25 cellular contexts compared by ENCODE assay signal in the genomic region with DNA sequence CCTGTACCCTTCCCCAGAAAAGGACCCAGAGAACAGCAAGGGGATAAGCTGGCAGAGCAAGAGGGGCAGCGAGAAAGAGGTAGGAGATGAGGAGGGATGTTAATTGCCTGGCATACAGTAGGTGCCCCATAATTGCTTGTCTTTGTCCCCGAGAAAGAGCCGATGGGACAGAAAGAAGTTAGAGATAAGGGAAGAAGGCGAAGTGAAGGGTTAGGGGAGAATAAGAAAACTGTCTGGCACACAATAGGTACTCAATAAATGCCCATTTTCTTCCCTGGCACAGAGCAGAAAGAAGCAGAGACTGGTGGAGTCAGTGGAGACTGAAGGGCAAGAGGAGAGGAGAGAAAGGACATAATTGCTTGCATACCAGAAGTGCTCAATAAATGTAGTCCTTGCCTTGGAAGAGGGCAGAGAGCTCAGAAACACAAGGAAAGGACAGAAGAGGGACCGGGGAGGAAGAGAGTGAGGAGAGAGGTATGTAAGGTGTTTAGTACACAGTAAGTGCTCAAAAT. TPM values are rescaled to one million over a fixed set of nuclear protein-coding genes. Genes with fewer than 3 reads are reported as not detected.
A peak's percentile ranks its signal among the peaks of the same experiment; 100 is the strongest.
DNase-seq lines count a peak whose midpoint lies in the region; ATAC-seq and TF ChIP-seq lines count a peak whose summit lies in the region.
"Had no signal": no experiment of that assay in that cellular context is flagged by ENCODE, and none has a peak within 500 bp of the region (broad histone marks: within the 10 kb centered on the region; RNA-seq: fewer than 3 reads in every experiment).

No MANE protein-coding gene starts in this region.

- H3K56ac ChIP-seq in IMR-90 (ENCODE audit: extremely low read depth, insufficient read depth, low read length) = no peak overlapping the region

- dilution Hi-C loops in IMR-90 (cut with HindIII; ENCODE audit: low sequenced_read_pairs, unreplicated experiment) = no loop called here

- TF ChIP-seq RAD21 in IMR-90 (IDR thresholded peaks at IDR 0.05; ENCODE audit: low read length) = no peak

- H2BK120ac ChIP-seq in IMR-90 (ENCODE audit: low read depth, low read length) = no peak overlapping the region

- POLR2A ChIA-PET in HEK293 (lab: Yijun Ruan, JAX) = no interaction called here
- POLR2A ChIA-PET in IMR-90 (lab: Charles Lee; ENCODE audit: unreplicated experiment) = no interaction called here
- POLR2A ChIA-PET in WTC11 (lab: Charles Lee) = no interaction called here

- H3K4me3 ChIP-seq in HEK293 (ENCODE audit: low read depth, low read length) = no peak overlapping the region
- H3K4me3 ChIP-seq in IMR-90 (ENCODE audit: insufficient read depth, low read depth, low read length) = no peak overlapping the region
- no peak overlapping the region for H3K4me3 ChIP-seq in gastrocnemius medialis
- no peak overlapping the region for H3K4me3 ChIP-seq in neural progenitor cell
- H3K4me3 ChIP-seq: BLaER1, MG63 had no signal

- no peak overlapping the region for H4K8ac ChIP-seq in IMR-90 (ENCODE audit: low read depth in 2 of 2, low read length in 2 of 2)

- no peak overlapping the region for H2BK15ac ChIP-seq in IMR-90 (ENCODE audit: low read depth, low read length)

- no peak overlapping the region for H2AK5ac ChIP-seq in IMR-90 (ENCODE audit: low read depth, low read length)

- H3K4me3 Mint-ChIP-seq in glutamatergic neuron (ENCODE audit: unreplicated experiment) (no peak overlapping the region), neural progenitor cell (no peak overlapping the region), WTC11 (no peak overlapping the region)
- H3K4me3 Mint-ChIP-seq: CD4-positive, alpha-beta T cell; HFFc6 had no signal

- H3K4ac ChIP-seq in IMR-90 (ENCODE audit: low read depth, low read length) = no peak overlapping the region

- H3K79me1 ChIP-seq in IMR-90 (ENCODE audit: low read depth in 1 of 2, low read length in 2 of 2) = no peaks in the 10 kb centered on the region

- H3K18ac ChIP-seq in IMR-90 (ENCODE audit: low read depth, low read length) = no peak overlapping the region

- peak overlapping the region; percentile 55 for H2AK9ac ChIP-seq in IMR-90 (replicated peaks; ENCODE audit: low read depth, low read length, poor library complexity)

- peaks cover 6% of the 10 kb centered on the region for H3K36me3 Mint-ChIP-seq in glutamatergic neuron (ENCODE audit: unreplicated experiment)
- H3K36me3 Mint-ChIP-seq in neural progenitor cell = peaks cover 7% of the 10 kb centered on the region
- H3K36me3 Mint-ChIP-seq in WTC11 = peaks cover 7% of the 10 kb centered on the region; the same call in 1 of the 2 replicates

- H2BK20ac ChIP-seq in IMR-90 (ENCODE audit: low read depth, low read length) = no peak overlapping the region

- H3K4me2 ChIP-seq in IMR-90 (ENCODE audit: low read depth, low read length) (no peak overlapping the region), neural progenitor cell (no peak overlapping the region)
- H3K4me2 ChIP-seq: BLaER1 had no signal

- H4K20me1 ChIP-seq in IMR-90 (ENCODE audit: insufficient read depth, low read length) (no peaks in the 10 kb centered on the region), neural progenitor cell (ENCODE audit: low read depth) (no peaks in the 10 kb centered on the region)
- H4K20me1 ChIP-seq: BLaER1 had no signal

- H3K27me3 ChIP-seq in IMR-90 (ENCODE audit: control insufficient read depth, insufficient read depth, low read length) = peaks cover 43% of the 10 kb centered on the region
- no peaks in the 10 kb centered on the region for H3K27me3 ChIP-seq in gastrocnemius medialis
- H3K27me3 ChIP-seq in neural progenitor cell = peaks cover 88% of the 10 kb centered on the region

- H3K9me3 ChIP-seq in HEK293 (ENCODE audit: control insufficient read depth, insufficient read depth, low read depth, low read length) = no peaks in the 10 kb centered on the region
- H3K9me3 ChIP-seq in IMR-90 (ENCODE audit: control insufficient read depth, insufficient read depth, low read length) = peaks cover 6% of the 10 kb centered on the region; the same call in 1 of the 2 replicates
- no peaks in the 10 kb centered on the region for H3K9me3 ChIP-seq in gastrocnemius medialis
- H3K9me3 ChIP-seq in neural progenitor cell (ENCODE audit: low read depth) = no peaks in the 10 kb centered on the region
- H3K9me3 ChIP-seq: BLaER1, Caco-2, MG63 had no signal

- peaks cover 0 to 3% of the 10 kb centered on the region in 2 experiments; a peak in 1 of 3 replicates for H3K36me3 ChIP-seq in HEK293 (ENCODE audit: control insufficient read depth in 2 of 2, insufficient read depth in 1 of 2, low read length in 2 of 2)
- peaks cover 2% of the 10 kb centered on the region; the same call in 1 of the 2 replicates for H3K36me3 ChIP-seq in IMR-90 (ENCODE audit: control insufficient read depth, insufficient read depth, low read length)
- H3K36me3 ChIP-seq in gastrocnemius medialis = no peaks in the 10 kb centered on the region
- no peaks in the 10 kb centered on the region for H3K36me3 ChIP-seq in neural progenitor cell
- H3K36me3 ChIP-seq: BLaER1, MG63 had no signal

- peaks cover 10% of the 10 kb centered on the region for H3K27me3 Mint-ChIP-seq in glutamatergic neuron (ENCODE audit: unreplicated experiment)
- peaks cover 25% of the 10 kb centered on the region for H3K27me3 Mint-ChIP-seq in neural progenitor cell (ENCODE audit: insufficient read depth, low read depth)
- peaks cover 65% of the 10 kb centered on the region for H3K27me3 Mint-ChIP-seq in WTC11 (ENCODE audit: low read depth)
- H3K27me3 Mint-ChIP-seq: CD4-positive, alpha-beta T cell had no signal

- no peak overlapping the region for H4K91ac ChIP-seq in IMR-90 (ENCODE audit: insufficient read depth, low read depth, low read length)

- no peak for ATAC-seq in IMR-90 (ENCODE audit: low read depth)
- no peak for ATAC-seq in gastrocnemius medialis
- no peak for ATAC-seq in WTC11
- ATAC-seq: PC-3 had no signal

- no peak overlapping the region for H2BK5ac ChIP-seq in IMR-90 (ENCODE audit: low read depth, low read length, poor library complexity, severe bottlenecking)

- TF ChIP-seq CTCF in HEK293 (tag by site-specific recombination; IDR thresholded peaks at IDR 0.05) (no peak), IMR-90 (conservative IDR thresholded peaks at IDR 0.05; ENCODE audit: low read depth, low read length) (no peak), glutamatergic neuron (IDR thresholded peaks at IDR 0.05; ENCODE audit: partially characterized antibody, unreplicated experiment) (no peak), gastrocnemius medialis (IDR thresholded peaks at IDR 0.05 in 4 of 5, conservative IDR thresholded peaks at IDR 0.05 in 1 of 5) (no peak), neural progenitor cell (IDR thresholded peaks at IDR 0.05) (no peak), WTC11 (IDR thresholded peaks at IDR 0.05) (no peak)

- H3K4me1 ChIP-seq in HEK293 (ENCODE audit: control insufficient read depth, insufficient read depth, low read length) (peaks cover under 1% of the 10 kb centered on the region; the same call in 1 of the 2 replicates), IMR-90 (ENCODE audit: control insufficient read depth, insufficient read depth, low read length) (no peaks in the 10 kb centered on the region), gastrocnemius medialis (peaks cover 5 to 10% of the 10 kb centered on the region in 2 donors), neural progenitor cell (peaks cover 8% of the 10 kb centered on the region)

- no peaks in the 10 kb centered on the region for H3K79me2 ChIP-seq in neural progenitor cell (ENCODE audit: low read depth)

- H3K23ac ChIP-seq in IMR-90 (ENCODE audit: low read depth, low read length) = no peak overlapping the region

- no peak overlapping the region for H3K9ac ChIP-seq in IMR-90 (ENCODE audit: low read depth, low read length)
- no peak overlapping the region for H3K9ac ChIP-seq in neural progenitor cell
- H3K9ac ChIP-seq: BLaER1 had no signal

- BruUV-seq in IMR-90 (replicated peaks; lab: Mats Ljungman, UMichigan) = no TSS peak

- H3K9me1 ChIP-seq in IMR-90 (ENCODE audit: insufficient read depth, low read length) = no peaks in the 10 kb centered on the region

- peaks cover 7% of the 10 kb centered on the region for H3K9me3 Mint-ChIP-seq in glutamatergic neuron (ENCODE audit: unreplicated experiment)
- H3K9me3 Mint-ChIP-seq in neural progenitor cell = peaks cover 6% of the 10 kb centered on the region
- H3K9me3 Mint-ChIP-seq in WTC11 = peaks cover 7% of the 10 kb centered on the region; the same call in 1 of the 2 replicates
- H3K9me3 Mint-ChIP-seq: CD4-positive, alpha-beta T cell had no signal

- 100% methylated on average over 1 of the region's 5 CpGs; no CpG with 5 or more reads in 1 of the 2 experiments for WGBS in IMR-90 (ENCODE audit: extremely low coverage in 2 of 2, insufficient read length in 1 of 2), 2 experiments

- H3K27ac Mint-ChIP-seq in glutamatergic neuron (ENCODE audit: unreplicated experiment) (peak overlapping the region; percentile 6), neural progenitor cell (no peak overlapping the region), WTC11 (no peak overlapping the region)
- H3K27ac Mint-ChIP-seq: HFFc6 had no signal

- H3K4me1 Mint-ChIP-seq in glutamatergic neuron (ENCODE audit: low read depth, unreplicated experiment) (peaks cover 19% of the 10 kb centered on the region), neural progenitor cell (peaks cover 20% of the 10 kb centered on the region), WTC11 (peaks cover 20% of the 10 kb centered on the region)

- H2AFZ ChIP-seq in IMR-90 (replicated peaks; ENCODE audit: low read length, poor library complexity) = no peak overlapping the region
- H2AFZ ChIP-seq in neural progenitor cell (replicated peaks) = no peak overlapping the region

- DNase-seq in IMR-90 (no peak), glutamatergic neuron (no peak), gastrocnemius medialis (no peak), neural progenitor cell (ENCODE audit: low spot score) (no peak), WTC11 (ENCODE audit: low spot score) (no peak)
- DNase-seq in NK-92 treated with Interleukin-12 subunit alpha and Interleukin-12 subunit beta, amount 100 ng/mL, for 24 hours (lab: John Stamatoyannopoulos, UW) = no peak
- DNase-seq: Caco-2; CD4-positive, alpha-beta T cell; DMS 273 treated with DMSO at 0.1 percent for 48 hours; DMS79 treated with DMSO at 0.1 percent for 48 hours; H7; HFFc6; MG63; NCI-H1417; NCI-H1694 treated with DMSO at 0.1 percent for 48 hours; NCI-H2081 treated with DMSO at 0.1 percent for 48 hours; NCI-H2171 treated with DMSO at 0.1 percent for 48 hours; NCI-H446; NCI-H526 treated with DMSO at 0.1 percent for 48 hours; PC-3 had no signal

- H4K5ac ChIP-seq in IMR-90 (ENCODE audit: low read depth, low read length) = no peak overlapping the region

- no peaks in the 10 kb centered on the region for H3F3A ChIP-seq in neural progenitor cell (ENCODE audit: low read depth)

- H3K27ac ChIP-seq in HEK293 (ENCODE audit: extremely low read depth, low read depth, low read length) (no peak overlapping the region), IMR-90 (ENCODE audit: insufficient read depth, low read length) (no peak overlapping the region), gastrocnemius medialis (peak overlapping the region in 3 of 4 donors; percentile 97 to 100 (median 97)), neural progenitor cell (no peak overlapping the region)
- H3K27ac ChIP-seq: BLaER1 had no signal

- intact Hi-C loops in IMR-90 (cut with micrococcal nuclease) = no loop called here
- intact Hi-C loops in gastrocnemius medialis (cut with DNase I; ENCODE audit: low total_unique reads) = no loop called here

- no peak overlapping the region for H3K14ac ChIP-seq in IMR-90 (replicated peaks; ENCODE audit: low read depth, low read length)

- no peak for TF ChIP-seq POLR2A in IMR-90 (IDR thresholded peaks at IDR 0.05; ENCODE audit: low read depth, low read length)
- TF ChIP-seq POLR2A in gastrocnemius medialis (IDR thresholded peaks at IDR 0.05) = no peak

- CTCF ChIA-PET in HEK293 (lab: Yijun Ruan, JAX) (interaction anchor here (1.0 kb wide), 1 partner anchor 283 kb away, joined by 3 read pairs; no protein-coding TSS in a partner anchor), IMR-90 (lab: Yijun Ruan, JAX) (no interaction called here), WTC11 (lab: Charles Lee) (interaction anchor here (1.2 kb wide), 1 partner anchor 43 kb away, joined by 4 read pairs; no protein-coding TSS in a partner anchor)

- in situ Hi-C loops in IMR-90 (cut with MboI; ENCODE audit: low sequenced_read_pairs) (no loop called here), gastrocnemius medialis (cut with MboI; ENCODE audit: low sequenced_read_pairs in 4 of 4) (no loop called here)

RNA-seq across cellular contexts. Expression of a gene that starts 15.9 kb away (rescaled TPM):
- 12.2 and 15.3 TPM in 2 replicates for total RNA-seq in IMR-90 (2012; rRNA removed)
- polyA plus RNA-seq in IMR-90 (2012; rRNA removed) = 54.1 and 68.6 TPM in 2 replicates
- polyA plus RNA-seq in IMR-90 (2012; cell fraction: cytosol; rRNA removed) = 48.6 and 171 TPM in 2 replicates
- polyA plus RNA-seq in IMR-90 (2012; cell fraction: nucleus; rRNA removed; ENCODE audit: low replicate concordance) = 32.6 and 78.6 TPM in 2 replicates
- total RNA-seq in glutamatergic neuron (ENCODE audit: unreplicated experiment) = 19.1 TPM
- 10 to 100 TPM; 22.1 to 36.9 (median 27.8) TPM for total RNA-seq in gastrocnemius medialis
- total RNA-seq in neural progenitor cell (ENCODE audit: low replicate concordance) = 1.7 and 2.4 TPM in 2 replicates
- total RNA-seq in WTC11 (2021) = 4.0 to 4.3 TPM (median 4.0 TPM) in 3 replicates

RNA-seq across cellular contexts. Expression of a gene that starts 18.4 kb away (rescaled TPM):
- total RNA-seq in IMR-90 (2012; rRNA removed) (0.28 TPM in 1 of 2 replicates, not detected in the other), glutamatergic neuron (ENCODE audit: unreplicated experiment) (5.2 TPM), gastrocnemius medialis (10 to 100 TPM in 1 of 4 donors, 1 to 10 TPM in 2, not detected in 1; 1.2 to 11.0 (median 1.9) TPM), neural progenitor cell (ENCODE audit: low replicate concordance) (5.6 and 8.4 TPM in 2 replicates), WTC11 (2021) (8.2 to 17.1 TPM (median 15.3 TPM) in 3 replicates)
- 0.49 and 0.53 TPM in 2 replicates for polyA plus RNA-seq in IMR-90 (2012; rRNA removed)
- 0.08 and 0.90 TPM in 2 replicates for polyA plus RNA-seq in IMR-90 (2012; cell fraction: cytosol; rRNA removed)
- 0.50 and 0.85 TPM in 2 replicates for polyA plus RNA-seq in IMR-90 (2012; cell fraction: nucleus; rRNA removed; ENCODE audit: low replicate concordance)
- total RNA-seq: RPMI7951 had no signal

RNA-seq across cellular contexts. Expression of a gene that starts 18.6 kb away (rescaled TPM):
- total RNA-seq in IMR-90 (2012; rRNA removed) (not detected in 2 replicates), glutamatergic neuron (ENCODE audit: unreplicated experiment) (not detected), gastrocnemius medialis (not detected), neural progenitor cell (ENCODE audit: low replicate concordance) (not detected in 2 replicates), WTC11 (2021) (not detected in 3 replicates)
- not detected in 2 replicates for polyA plus RNA-seq in IMR-90 (2012; rRNA removed)
- polyA plus RNA-seq in IMR-90 (2012; cell fraction: cytosol; rRNA removed) = not detected in 2 replicates
- polyA plus RNA-seq in IMR-90 (2012; cell fraction: nucleus; rRNA removed; ENCODE audit: low replicate concordance) = not detected in 2 replicates
- total RNA-seq: Caco-2; CD4-positive, alpha-beta T cell; H7; HFFc6; LHCN-M2; PC-3; Right ventricle myocardium superior; RPMI7951 had no signal

RNA-seq across cellular contexts. Expression of a gene that starts 18.8 kb away (rescaled TPM):
- total RNA-seq in IMR-90 (2012; rRNA removed) = 11.3 and 12.2 TPM in 2 replicates
- 90.9 and 103 TPM in 2 replicates for polyA plus RNA-seq in IMR-90 (2012; rRNA removed)
- polyA plus RNA-seq in IMR-90 (2012; cell fraction: cytosol; rRNA removed) = 111 and 157 TPM in 2 replicates
- 32.4 and 52.8 TPM in 2 replicates for polyA plus RNA-seq in IMR-90 (2012; cell fraction: nucleus; rRNA removed; ENCODE audit: low replicate concordance)
- total RNA-seq in glutamatergic neuron (ENCODE audit: unreplicated experiment) = 98.8 TPM
- total RNA-seq in gastrocnemius medialis = 10 to 100 TPM; 29.2 to 67.4 (median 45.4) TPM
- total RNA-seq in neural progenitor cell (ENCODE audit: low replicate concordance) = 32.9 and 127 TPM in 2 replicates
- 114 to 120 TPM (median 114 TPM) in 3 replicates for total RNA-seq in WTC11 (2021)

Comparison
In these comparisons a context has a peak if more than half of its experiments do, and no peak if none do; other contexts are left out.
1. H3K27ac ChIP-seq: peak in gastrocnemius medialis (3 of 4); none in HEK293 (single experiment), IMR-90 (single experiment) and neural progenitor cell (single experiment).